Comparison of ENCODE assay signal across 19 cellular contexts in the genomic region with DNA sequence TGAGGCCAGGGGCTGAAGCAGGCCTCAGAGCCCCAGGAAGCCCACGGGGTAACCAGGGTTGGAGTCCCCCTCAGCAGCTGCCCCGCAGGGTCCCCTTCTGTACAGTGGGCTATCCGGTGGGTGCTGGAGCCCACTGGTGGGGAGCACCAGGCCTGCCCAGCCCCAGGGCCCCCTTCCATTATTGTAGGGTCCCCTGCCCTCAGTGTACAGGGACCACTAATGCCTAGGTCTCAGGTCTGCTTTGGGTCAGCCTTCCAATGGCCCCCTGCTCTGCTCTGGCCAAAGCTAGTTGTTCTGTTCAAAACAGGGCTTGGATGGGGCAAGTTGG. TPM values are rescaled to one million over a fixed set of nuclear protein-coding genes. Genes with fewer than 3 reads are reported as not detected.
DNase-seq lines count a peak whose midpoint lies in the region; ATAC-seq and TF ChIP-seq lines count a peak whose summit lies in the region.
"Had no signal": no experiment of that assay in that cellular context is flagged by ENCODE, and none has a peak within 500 bp of the region (broad histone marks: within the 10 kb centered on the region; RNA-seq: fewer than 3 reads in every experiment).

No MANE protein-coding gene starts in this region.

- intact Hi-C loops in left ventricle myocardium inferior (cut with micrococcal nuclease) = no loop called here
- intact Hi-C loops in left ventricle myocardium superior (cut with micrococcal nuclease) = no loop called here

- H3K4me1 ChIP-seq in left ventricle myocardium inferior (peaks cover 36% of the 10 kb centered on the region), HUES64 (ENCODE audit: insufficient read depth, low read length) (no peaks in the 10 kb centered on the region)

- H3K27me3 Mint-ChIP-seq in chondrocyte (ENCODE audit: low read depth) (no peaks in the 10 kb centered on the region), osteocyte (ENCODE audit: unreplicated experiment) (peaks cover 4% of the 10 kb centered on the region)

- H3K27me3 ChIP-seq in left ventricle myocardium inferior (ENCODE audit: low read depth) = peaks cover 45% of the 10 kb centered on the region
- peaks cover 39% of the 10 kb centered on the region for H3K27me3 ChIP-seq in HUES64 (ENCODE audit: insufficient read depth, low read length)
- H3K27me3 ChIP-seq: uterus had no signal

- H3K27ac ChIP-seq in left ventricle myocardium inferior (replicated peaks) = no peak overlapping the region
- no peak overlapping the region for H3K27ac ChIP-seq in HUES64 (ENCODE audit: low read depth, low read length)
- H3K27ac ChIP-seq: uterus had no signal

- H3K4me3 Mint-ChIP-seq in chondrocyte (ENCODE audit: unreplicated experiment) (no peak overlapping the region), osteocyte (ENCODE audit: unreplicated experiment) (peak overlapping the region; percentile 10)

- ATAC-seq in left ventricle myocardium superior (no peak), GM21737 (IDR thresholded peaks at IDR 0.05; ENCODE audit: unreplicated experiment) (no peak)

- H3K4me3 ChIP-seq in left ventricle myocardium inferior = peak overlapping the region; percentile 74
- 0 out of 2 replicates have a peak overlapping the region, but pooled peaks have one; percentile 48 for H3K4me3 ChIP-seq in HUES64 (ENCODE audit: low read length)

- H3K27ac Mint-ChIP-seq in chondrocyte (ENCODE audit: unreplicated experiment) (no peak overlapping the region), osteocyte (ENCODE audit: unreplicated experiment) (no peak overlapping the region)
- H3K27ac Mint-ChIP-seq: T-helper 2 cell treated with Interferon-gamma antibody and Interleukin-4, amounts not matched to agents 5 μg/mL and 100 μg/mL, for 36 hours had no signal

- DNase-seq in left ventricle myocardium inferior = no peak
- DNase-seq in left ventricle myocardium superior = no peak
- DNase-seq in chondrocyte (ENCODE audit: low spot score) = peak; percentile 77
- DNase-seq in osteocyte (ENCODE audit: extremely low spot score, unreplicated experiment) = no peak
- no peak for DNase-seq in DMS79 (lab: John Stamatoyannopoulos, UW)
- no peak for DNase-seq in NCI-H1092 (lab: John Stamatoyannopoulos, UW)
- DNase-seq: activated CD4-positive, alpha-beta T cell treated with anti-CD3 and anti-CD28 coated beads, Interleukin-2, amount 50 U/mL, for 4 hours; activated naive CD4-positive, alpha-beta T cell treated with anti-CD3 and anti-CD28 coated beads, Interleukin-2, amount 50 U/mL, for 16 hours; BE2C; dermis blood vessel endothelial cell; EL; head of caudate nucleus; Karpas-422; mammary epithelial cell; NCI-H187 treated with DMSO at 0.1 percent for 48 hours; uterus had no signal

- H3K9me3 ChIP-seq in left ventricle myocardium inferior (replicated peaks) = no peaks in the 10 kb centered on the region
- no peaks in the 10 kb centered on the region for H3K9me3 ChIP-seq in HUES64 (ENCODE audit: insufficient read depth, low read depth, low read length)
- H3K9me3 ChIP-seq: BE2C, uterus had no signal

- no peaks in the 10 kb centered on the region for H3K36me3 Mint-ChIP-seq in chondrocyte (ENCODE audit: low read depth)
- H3K36me3 Mint-ChIP-seq in osteocyte (ENCODE audit: unreplicated experiment) = no peaks in the 10 kb centered on the region

- H3K4me1 Mint-ChIP-seq in chondrocyte (ENCODE audit: low read depth) (peaks cover 2% of the 10 kb centered on the region), osteocyte (ENCODE audit: unreplicated experiment) (no peaks in the 10 kb centered on the region)

- TF ChIP-seq CTCF in left ventricle myocardium inferior (IDR thresholded peaks at IDR 0.05; ENCODE audit: borderline replicate concordance) (no peak), chondrocyte (IDR thresholded peaks at IDR 0.05) (no peak), osteocyte (IDR thresholded peaks at IDR 0.05) (no peak)

- H3K9ac ChIP-seq in HUES64 (ENCODE audit: low read depth, low read length) = no peak overlapping the region

- H3K36me3 ChIP-seq in left ventricle myocardium inferior (no peaks in the 10 kb centered on the region), HUES64 (ENCODE audit: insufficient read depth, low read length) (no peaks in the 10 kb centered on the region)
- H3K36me3 ChIP-seq: BE2C, uterus had no signal

- H3K9me3 Mint-ChIP-seq in chondrocyte (ENCODE audit: low read depth) (no peaks in the 10 kb centered on the region), osteocyte (ENCODE audit: unreplicated experiment) (no peaks in the 10 kb centered on the region)
- H3K9me3 Mint-ChIP-seq: T-helper 2 cell treated with Interferon-gamma antibody and Interleukin-4, amounts not matched to agents 5 μg/mL and 100 μg/mL, for 36 hours had no signal

- WGBS in HUES64 = 63% methylated on average over 3 of the region's 3 CpGs

RNA-seq across cellular contexts. Expression of a gene that starts 1.1 kb away (rescaled TPM):
- total RNA-seq in left ventricle myocardium inferior = 7.3 TPM
- total RNA-seq in left ventricle myocardium superior = 27.2 TPM
- 2.1 TPM for polyA plus RNA-seq in HUES64 (2013, experiment 1 of 2)
- 1.8 TPM for polyA plus RNA-seq in HUES64 (2013, experiment 2 of 2)
- total RNA-seq in chondrocyte = 0.44 to 0.49 TPM (median 0.47 TPM) in 3 replicates
- total RNA-seq in osteocyte = 1.0 and 1.7 TPM in 2 replicates

RNA-seq across cellular contexts. Expression of a gene that starts 51.4 kb away (rescaled TPM):
- total RNA-seq in left ventricle myocardium inferior (5.7 TPM), left ventricle myocardium superior (4.9 TPM), chondrocyte (4.8 to 7.2 TPM (median 5.5 TPM) in 3 replicates), osteocyte (6.7 and 9.2 TPM in 2 replicates)
- 14.2 TPM for polyA plus RNA-seq in HUES64 (2013, experiment 1 of 2)
- polyA plus RNA-seq in HUES64 (2013, experiment 2 of 2) = 15.9 TPM
